1 cellular context compared by ENCODE assay signal in genomic region chr10:93746844-93747284, GRCh38.
TF ChIP-seq lines count a peak whose summit lies in the region.

No MANE protein-coding gene starts in this region.

TF ChIP-seq in H1, 55 proteins besides CTCF, POLR2A, EP300 and RAD21 (continued from another document):
- no peak for TF ChIP-seq FOSL1 (IDR thresholded peaks at IDR 0.05; ENCODE audit: insufficient read depth, low read depth, low read length)
- TF ChIP-seq JUN (IDR thresholded peaks at IDR 0.05; ENCODE audit: low read depth, low read length): no peak
- no peak for TF ChIP-seq CEBPB (IDR thresholded peaks at IDR 0.05; ENCODE audit: low read depth, low read length)
